32 cellular contexts compared by ENCODE assay signal in genomic region chr2:77081597-77081996, GRCh38.
"Had no signal": no experiment of that assay in that cellular context is flagged by ENCODE, and none has a peak within 500 bp of the region (broad histone marks: within the 10 kb centered on the region; RNA-seq: fewer than 3 reads in every experiment).

No MANE protein-coding gene starts in this region.

- H3K9me3 ChIP-seq: adrenal gland, ascending aorta had no signal

- FAIRE-seq: bronchial epithelial cell, TTC549 had no signal

- H3K4me1 ChIP-seq: adrenal gland, ascending aorta had no signal

- DNase-seq: activated B cell treated with CpG ODN at 0.5 μM for 24 hours; activated CD4-positive, alpha-beta memory T cell treated with anti-CD3 and anti-CD28 coated beads for 36 hours; activated CD4-positive, alpha-beta T cell treated with anti-CD3 and anti-CD28 coated beads for 4 hours; activated CD4-positive, alpha-beta T cell treated with anti-CD3 and anti-CD28 coated beads, Interleukin-2, amount 10 ng/mL, durations not matched to agents 24 days and 14 days; activated CD4-positive, alpha-beta T cell treated with anti-CD3 and anti-CD28 coated beads, Interleukin-2, amount 50 U/mL, for 1 hour; activated CD4-positive, alpha-beta T cell treated with anti-CD3 and anti-CD28 coated beads, Interleukin-2, amount 50 U/mL, for 4 hours; activated CD4-positive, CD25-positive, alpha-beta regulatory T cell treated with anti-CD3 and anti-CD28 coated beads, Interleukin-2, amount 50 U/mL, for 72 hours; activated CD8-positive, alpha-beta memory T cell treated with anti-CD3 and anti-CD28 coated beads, Interleukin-2, amount 50 U/mL, for 4 hours; activated CD8-positive, alpha-beta T cell treated with anti-CD3 and anti-CD28 coated beads for 36 hours; activated effector memory CD4-positive, alpha-beta T cell treated with anti-CD3 and anti-CD28 coated beads, Interleukin-2, amount 50 U/mL, for 16 hours; activated gamma-delta T cell treated with Interleukin-2 at 50 U/mL for 16 hours; activated naive CD4-positive, alpha-beta T cell; activated naive CD4-positive, alpha-beta T cell treated with anti-CD3 and anti-CD28 coated beads for 36 hours; activated naive CD4-positive, alpha-beta T cell treated with anti-CD3 and anti-CD28 coated beads, Interleukin-2, amount 50 U/mL, for 16 hours; activated naive CD8-positive, alpha-beta T cell treated with anti-CD3 and anti-CD28 coated beads for 36 hours; activated T-cell treated with anti-CD3 and anti-CD28 coated beads for 4 hours; activated T-cell treated with anti-CD3 and anti-CD28 coated beads, Interleukin-2, amount 50 U/mL, for 1 hour; activated T-cell treated with anti-CD3 and anti-CD28 coated beads, Interleukin-2, amount 50 U/mL, for 4 hours; activated T-cell treated with anti-CD3 and anti-CD28 coated beads, Interleukin-2, amount 50 U/mL, for 72 hours; adrenal gland; amniotic stem cell; caudate nucleus; cerebellar nuclear complex; T-helper 2 cell; T-helper 9 cell had no signal

- H3K4me3 ChIP-seq: adrenal gland, ascending aorta, cardiac muscle cell had no signal

- ATAC-seq: activated CD8-positive, alpha-beta T cell treated with anti-CD3 and anti-CD28 coated beads for 36 hours; activated naive CD4-positive, alpha-beta T cell treated with anti-CD3 and anti-CD28 coated beads, Interleukin-2, amount 50 U/mL, for 72 hours; activated T-cell treated with anti-CD3 and anti-CD28 coated beads, Interleukin-2, amount 50 U/mL, for 4 hours; activated T-cell treated with anti-CD3 and anti-CD28 coated beads, Interleukin-2, amount 50 U/mL, for 72 hours; activated T-helper 17 cell treated with anti-CD3 and anti-CD28 coated beads, Interleukin-2, amount 50 U/mL, for 72 hours had no signal

- H3K27ac ChIP-seq: adrenal gland, ascending aorta, cardiac muscle cell, VCaP had no signal

- H3K27me3 ChIP-seq: adrenal gland, ascending aorta, cardiac muscle cell had no signal

- H3K36me3 ChIP-seq: adrenal gland, ascending aorta, cardiac muscle cell had no signal
